Comparison of ENCODE assay signal across 20 cellular contexts in the genomic region with DNA sequence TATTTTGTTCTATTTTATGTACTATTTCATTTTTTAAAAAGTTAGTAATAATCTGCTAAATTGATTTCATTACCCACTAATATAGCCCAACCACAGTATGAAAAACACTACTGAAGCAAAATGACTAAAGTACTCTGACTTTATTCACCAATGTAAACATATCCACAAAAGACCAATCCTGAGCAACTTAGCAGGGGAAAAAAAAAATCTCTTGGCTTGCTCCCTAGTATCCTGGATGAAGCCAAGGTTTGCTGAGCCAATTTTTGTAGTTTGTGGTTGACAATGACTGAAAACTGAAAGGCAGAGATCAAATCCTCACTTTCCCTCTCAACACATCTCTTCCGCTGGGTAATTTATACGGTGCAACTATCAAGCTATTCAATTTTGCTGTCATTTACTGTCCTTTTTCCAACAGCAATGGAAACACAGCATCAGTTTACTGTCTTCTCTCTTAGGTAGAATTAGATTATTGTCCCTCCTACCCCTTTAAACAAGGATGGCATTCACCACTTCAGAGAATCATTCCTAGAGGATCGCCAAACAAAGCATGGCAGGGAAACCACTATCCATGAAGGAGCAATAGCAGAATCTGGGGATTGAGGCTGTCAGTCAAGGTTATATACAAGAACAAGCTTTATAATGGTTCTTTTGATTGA.
DNase-seq lines count a peak whose midpoint lies in the region; ATAC-seq and TF ChIP-seq lines count a peak whose summit lies in the region.
"Had no signal": no experiment of that assay in that cellular context is flagged by ENCODE, and none has a peak within 500 bp of the region (broad histone marks: within the 10 kb centered on the region; RNA-seq: fewer than 3 reads in every experiment).

No MANE protein-coding gene starts in this region.

- no peaks in the 10 kb centered on the region for H4K20me1 ChIP-seq in GM23248 (ENCODE audit: insufficient read depth)
- H4K20me1 ChIP-seq in PC-3 (ENCODE audit: low read length) = no peaks in the 10 kb centered on the region

- no peak overlapping the region for H2AFZ ChIP-seq in GM23248
- H2AFZ ChIP-seq in PC-3 (ENCODE audit: low read length) = no peak overlapping the region

- no peaks in the 10 kb centered on the region for H3K9me2 ChIP-seq in GM23248 (ENCODE audit: insufficient read depth)
- no peaks in the 10 kb centered on the region for H3K9me2 ChIP-seq in PC-3 (replicated peaks; ENCODE audit: low read length)

- H3F3A ChIP-seq in GM23248 (ENCODE audit: insufficient read depth) (peaks cover 3% of the 10 kb centered on the region; the same call in 1 of the 2 replicates), PC-3 (ENCODE audit: low read length, unreplicated experiment) (peaks cover 6% of the 10 kb centered on the region)

- 34 to 37% methylated on average over 3 of the region's 3 CpGs for WGBS in GM23248 (ENCODE audit: low coverage in 1 of 2, low lambda C conversion rate in 2 of 2, missing lambda C conversion rate in 2 of 2), 2 experiments

- H3K9me3 ChIP-seq in GM23248 (ENCODE audit: low read depth) (no peaks in the 10 kb centered on the region), PC-3 (ENCODE audit: low read length) (no peaks in the 10 kb centered on the region), mucosa of descending colon (no peaks in the 10 kb centered on the region)

- H3K79me2 ChIP-seq in GM23248 (ENCODE audit: insufficient read depth) (no peaks in the 10 kb centered on the region), PC-3 (ENCODE audit: low read length) (no peaks in the 10 kb centered on the region)

- no peaks in the 10 kb centered on the region for H3K27me3 ChIP-seq in GM23248 (replicated peaks; ENCODE audit: insufficient read depth)
- H3K27me3 ChIP-seq in PC-3 (ENCODE audit: low read length) = no peaks in the 10 kb centered on the region

- no peaks in the 10 kb centered on the region for H3K36me3 ChIP-seq in GM23248 (ENCODE audit: low read depth)
- no peaks in the 10 kb centered on the region for H3K36me3 ChIP-seq in PC-3 (ENCODE audit: low read depth, low read length)
- H3K36me3 ChIP-seq in mucosa of descending colon (ENCODE audit: low read depth) = no peaks in the 10 kb centered on the region

- POLR2A ChIA-PET in PC-3 (lab: Charles Lee; ENCODE audit: unreplicated experiment) = no interaction called here

- in situ Hi-C loops in GM23248 (cut with MboI) = no loop called here

- TF ChIP-seq CTCF in PC-3 (conservative IDR thresholded peaks at IDR 0.05; ENCODE audit: low read depth, low read length) = no peak
- no peak for TF ChIP-seq CTCF in fibroblast of mammary gland (conservative IDR thresholded peaks at IDR 0.05; ENCODE audit: control insufficient read depth, insufficient read depth, low read depth, low read length)
- no peak for TF ChIP-seq CTCF in mucosa of descending colon (IDR thresholded peaks at IDR 0.05)

- BruUV-seq in PC-3 (replicated peaks; lab: Mats Ljungman, UMichigan) = no TSS peak

- peak; percentile 48 for DNase-seq in GM23248
- peak; percentile 73 for DNase-seq in PC-3
- DNase-seq in fibroblast of mammary gland (ENCODE audit: low read depth) = peak; percentile 82
- DNase-seq in midbrain (lab: John Stamatoyannopoulos, UW) = peak; percentile 19
- DNase-seq in mucosa of descending colon = no peak
- DNase-seq in superior temporal gyrus (ENCODE audit: extremely low spot score) = no peak
- DNase-seq in NOMO-1 treated with dmso at 0.1 percent for 144 hours (lab: John Stamatoyannopoulos, UW; ENCODE audit: unreplicated experiment) = no peak
- DNase-seq: activated CD8-positive, alpha-beta memory T cell treated with anti-CD3 and anti-CD28 coated beads, Interleukin-2, amount 10 ng/mL, durations not matched to agents 7 days and 5 days; activated naive CD8-positive, alpha-beta T cell treated with anti-CD3 and anti-CD28 coated beads for 36 hours; CD8-positive, alpha-beta T cell; DMS53; NCI-H1105 treated with DMSO at 0.1 percent for 48 hours; NCI-H2107; NCI-H524 treated with DMSO at 0.1 percent for 48 hours; stimulated activated CD4-positive, alpha-beta T cell treated with anti-CD3 and anti-CD28 coated beads, Interleukin-2, amount 100 ng/mL, for 48 hours; stimulated activated naive CD8-positive, alpha-beta T cell treated with anti-CD3 and anti-CD28 coated beads, Interleukin-15, Interleukin-2, amounts not matched to agents 100 U/mL and 50 U/mL, for 24 hours had no signal

- peak; percentile 14 for ATAC-seq in PC-3
- ATAC-seq in mucosa of descending colon = no peak
- ATAC-seq in HG03354 (IDR thresholded peaks at IDR 0.05; ENCODE audit: poor library complexity, severe bottlenecking, unreplicated experiment) = no peak
- ATAC-seq: activated CD8-positive, alpha-beta memory T cell treated with anti-CD3 and anti-CD28 coated beads, Interleukin-2, amount 10 ng/mL, durations not matched to agents 7 days and 5 days; activated T-helper 17 cell treated with anti-CD3 and anti-CD28 coated beads, Interleukin-2, amount 50 U/mL, for 72 hours; CD8-positive, alpha-beta T cell; HCT116; stimulated activated naive CD8-positive, alpha-beta T cell treated with anti-CD3 and anti-CD28 coated beads, Interleukin-15, Interleukin-2, amounts not matched to agents 100 U/mL and 50 U/mL, for 24 hours had no signal

- H3K4me3 ChIP-seq in GM23248 (no peak overlapping the region), PC-3 (ENCODE audit: low read length) (no peak overlapping the region), fibroblast of mammary gland (ENCODE audit: control insufficient read depth, low read depth, low read length) (no peak overlapping the region), mucosa of descending colon (no peak overlapping the region)
- H3K4me3 ChIP-seq: smooth muscle cell had no signal

- H3K4me2 ChIP-seq in GM23248 (ENCODE audit: unreplicated experiment) (no peak overlapping the region), PC-3 (ENCODE audit: low read length) (peak overlapping the region; percentile 46)
- H3K4me2 ChIP-seq: smooth muscle cell had no signal

- H3K27ac ChIP-seq in GM23248 (no peak overlapping the region), PC-3 (ENCODE audit: low read length) (peak overlapping the region; percentile 0; the same call in 1 of the 2 replicates)

- H3K4me1 ChIP-seq in GM23248 (ENCODE audit: insufficient read depth) (peaks cover 13% of the 10 kb centered on the region), PC-3 (ENCODE audit: insufficient read depth, low read length) (peaks cover 43% of the 10 kb centered on the region), mucosa of descending colon (ENCODE audit: low read depth) (peaks cover under 1% of the 10 kb centered on the region)

- no peak overlapping the region for H3K9ac ChIP-seq in GM23248
- H3K9ac ChIP-seq in PC-3 (ENCODE audit: low read length) = no peak overlapping the region

- CTCF ChIA-PET in PC-3 (lab: Charles Lee) = interaction anchor here (0.7 kb wide), 1 partner anchor 278 kb away, joined by 3 read pairs; no protein-coding TSS in a partner anchor

- intact Hi-C loops in PC-3 (cut with micrococcal nuclease) (loop anchor here (1.0 kb wide), 1 partner anchor 37 kb away; no protein-coding TSS in a partner anchor), mucosa of descending colon (cut with DNase I, micrococcal nuclease) (no loop called here)

Comparison
In these comparisons a context has a peak if more than half of its experiments do, and no peak if none do; other contexts are left out.
1. DNase-seq: peak in GM23248 (single experiment), PC-3 (single experiment), fibroblast of mammary gland (single experiment) and midbrain (single experiment); none in mucosa of descending colon (0 of 3), superior temporal gyrus (single experiment) and NOMO-1 treated with dmso at 0.1 percent for 144 hours (single experiment).